Comparison of ENCODE assay signal across 1 cellular context in the genomic region with DNA sequence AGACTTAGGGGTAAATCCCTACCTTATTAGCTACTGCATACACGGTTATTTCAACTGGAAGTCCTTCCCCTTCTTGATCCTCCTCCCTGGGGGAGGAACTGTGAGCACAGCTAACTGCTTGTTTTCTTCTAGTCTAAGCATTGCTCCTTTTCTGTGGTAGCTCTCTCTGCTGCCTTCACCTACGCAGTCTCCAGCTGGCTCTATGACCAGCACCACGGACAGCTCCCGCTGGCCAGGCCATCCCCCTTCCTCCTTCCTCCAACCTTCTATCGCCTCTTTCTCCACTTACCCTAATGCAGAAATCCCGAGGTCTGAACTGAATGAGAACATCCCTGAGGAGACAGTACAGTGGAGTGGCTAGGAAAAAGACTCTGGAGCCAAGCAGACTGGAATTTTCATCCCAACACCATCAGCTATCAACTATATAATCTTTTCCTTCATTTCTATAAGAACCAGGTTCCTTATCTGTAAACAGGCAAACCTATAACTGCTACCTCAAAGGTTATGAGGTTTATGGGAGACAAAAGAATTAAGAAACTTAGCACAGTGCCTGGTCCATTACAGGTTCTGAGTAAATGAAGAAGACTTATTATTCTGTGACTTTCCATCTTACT.
TF ChIP-seq lines count a peak whose summit lies in the region.

No MANE protein-coding gene starts in this region.

TF ChIP-seq in WTC11, 78 proteins besides CTCF, POLR2A, EP300 and RAD21 (continued from another document):
- TF ChIP-seq AFF4 (CRISPR knock-in tag; IDR thresholded peaks at IDR 0.05; ENCODE audit: borderline replicate concordance), result no peak
- TF ChIP-seq MYBL2 (CRISPR knock-in tag; IDR thresholded peaks at IDR 0.05), result no peak
- TF ChIP-seq IRF1 (CRISPR knock-in tag; IDR thresholded peaks at IDR 0.05), result peak; percentile 23; the same call in 1 of the 2 replicates
- no peak for TF ChIP-seq ZNF671 (CRISPR knock-in tag; IDR thresholded peaks at IDR 0.05)
- TF ChIP-seq KAT7 (CRISPR knock-in tag; IDR thresholded peaks at IDR 0.05; ENCODE audit: borderline replicate concordance), result no peak
